In genomic region chr19:58229255-58229639, GRCh38 we compare ENCODE assay signal across 3 cellular contexts.
TF ChIP-seq lines count a peak whose summit lies in the region.

No MANE protein-coding gene starts in this region.

TF ChIP-seq in SK-N-SH, 30 proteins besides CTCF, POLR2A, EP300 and RAD21 (continues in another document):
- TF ChIP-seq RXRA (IDR thresholded peaks at IDR 0.05; ENCODE audit: borderline replicate concordance, low read depth), result no peak
- no peak for TF ChIP-seq REST (IDR thresholded peaks at IDR 0.05; ENCODE audit: low read depth, low read length)
- no peak for TF ChIP-seq ELF1 (IDR thresholded peaks at IDR 0.05)
- no peak for TF ChIP-seq CHD2 (IDR thresholded peaks at IDR 0.05; ENCODE audit: low read length, partially characterized antibody)
- no peak for TF ChIP-seq USF1 (IDR thresholded peaks at IDR 0.05; ENCODE audit: borderline replicate concordance, low read depth)
- TF ChIP-seq RFX5 (IDR thresholded peaks at IDR 0.05; ENCODE audit: low read length), result no peak
- TF ChIP-seq GABPA (IDR thresholded peaks at IDR 0.05; ENCODE audit: low read depth), result no peak
- no peak for TF ChIP-seq NFIC (IDR thresholded peaks at IDR 0.05; ENCODE audit: borderline replicate concordance)
- no peak for TF ChIP-seq MEF2A (IDR thresholded peaks at IDR 0.05; ENCODE audit: borderline replicate concordance, low read depth)
- TF ChIP-seq ZBTB33 (IDR thresholded peaks at IDR 0.05; ENCODE audit: borderline replicate concordance, low read depth), result no peak
- TF ChIP-seq MAX (IDR thresholded peaks at IDR 0.05; ENCODE audit: low read depth), result no peak
- no peak for TF ChIP-seq POLR2AphosphoS5 (IDR thresholded peaks at IDR 0.05; ENCODE audit: low read depth, low read length)
- TF ChIP-seq SMC3 (IDR thresholded peaks at IDR 0.05; ENCODE audit: low read depth, low read length), result no peak
- no peak for TF ChIP-seq JUND (IDR thresholded peaks at IDR 0.05)
- TF ChIP-seq TAF1 (IDR thresholded peaks at IDR 0.05; ENCODE audit: borderline replicate concordance, low read depth, low read length), result no peak

TF ChIP-seq in SK-N-SH treated with all-trans-retinoic acid at 6 μM for 48 hours, 23 proteins besides CTCF, POLR2A, EP300 and RAD21:
- TF ChIP-seq CREB5 (CRISPR knock-in tag; IDR thresholded peaks at IDR 0.05; ENCODE audit: low read depth) (no peak), ZC3H10 (CRISPR knock-in tag; IDR thresholded peaks at IDR 0.05) (no peak), CSDC2 (CRISPR knock-in tag; IDR thresholded peaks at IDR 0.05) (no peak), CSRNP3 (CRISPR knock-in tag; IDR thresholded peaks at IDR 0.05) (no peak), ISL1 (CRISPR knock-in tag; IDR thresholded peaks at IDR 0.05) (no peak), ZNF8 (CRISPR knock-in tag; IDR thresholded peaks at IDR 0.05) (no peak), BACH2 (CRISPR knock-in tag; IDR thresholded peaks at IDR 0.05; ENCODE audit: borderline replicate concordance) (no peak), PATZ1 (CRISPR knock-in tag; IDR thresholded peaks at IDR 0.05; ENCODE audit: borderline replicate concordance) (no peak), ESRRG (CRISPR knock-in tag; IDR thresholded peaks at IDR 0.05) (no peak), ZFP30 (CRISPR knock-in tag; IDR thresholded peaks at IDR 0.05) (no peak), ZNF70 (CRISPR knock-in tag; IDR thresholded peaks at IDR 0.05) (no peak), OSR1 (CRISPR knock-in tag; IDR thresholded peaks at IDR 0.05) (no peak)

TF ChIP-seq in HepG2, 621 proteins besides CTCF, POLR2A, EP300 and RAD21:
- TF ChIP-seq NR2F6 (IDR thresholded peaks at IDR 0.05) (no peak), NR2F6 (CRISPR knock-in tag; IDR thresholded peaks at IDR 0.05) (0 out of 2 replicates have a peak, but pooled peaks have one; percentile 14), TEF (CRISPR knock-in tag; IDR thresholded peaks at IDR 0.05) (no peak), MED13 (CRISPR knock-in tag; IDR thresholded peaks at IDR 0.05) (no peak), ZNF234 (CRISPR knock-in tag; conservative IDR thresholded peaks at IDR 0.05) (no peak), USF2 (IDR thresholded peaks at IDR 0.05; ENCODE audit: low read depth, low read length) (no peak), USF2 (CRISPR knock-in tag; IDR thresholded peaks at IDR 0.05; ENCODE audit: borderline replicate concordance) (no peak), ZNF280B (CRISPR knock-in tag; IDR thresholded peaks at IDR 0.05; ENCODE audit: borderline replicate concordance) (no peak), ZNF296 (CRISPR knock-in tag; conservative IDR thresholded peaks at IDR 0.05) (no peak), PAF1 (CRISPR knock-in tag; IDR thresholded peaks at IDR 0.05) (no peak), ZBTB7B (CRISPR knock-in tag; IDR thresholded peaks at IDR 0.05) (no peak), NFE2 (CRISPR knock-in tag; IDR thresholded peaks at IDR 0.05) (no peak), MXD4 (CRISPR knock-in tag; IDR thresholded peaks at IDR 0.05) (no peak), SCMH1 (CRISPR knock-in tag; IDR thresholded peaks at IDR 0.05; ENCODE audit: borderline replicate concordance) (no peak), KLF12 (CRISPR knock-in tag; IDR thresholded peaks at IDR 0.05; ENCODE audit: borderline replicate concordance) (0 out of 2 replicates have a peak, but pooled peaks have one; percentile 8), MTF1 (CRISPR knock-in tag; IDR thresholded peaks at IDR 0.05) (no peak), NCOR1 (IDR thresholded peaks at IDR 0.05; ENCODE audit: borderline replicate concordance, low read length) (no peak), ZNF318 (CRISPR knock-in tag; IDR thresholded peaks at IDR 0.05) (no peak), RBM39 (IDR thresholded peaks at IDR 0.05; ENCODE audit: low read depth, low read length, poor library complexity, severe bottlenecking) (no peak), ARID5B (CRISPR knock-in tag; IDR thresholded peaks at IDR 0.05) (no peak), MED8 (CRISPR knock-in tag; IDR thresholded peaks at IDR 0.05; ENCODE audit: insufficient replicate concordance) (no peak), ZNF746 (CRISPR knock-in tag; IDR thresholded peaks at IDR 0.05) (no peak), CEBPG (CRISPR knock-in tag; IDR thresholded peaks at IDR 0.05) (no peak), TFAP4 (IDR thresholded peaks at IDR 0.05; ENCODE audit: borderline replicate concordance, low read depth) (no peak), ZNF790 (CRISPR knock-in tag; IDR thresholded peaks at IDR 0.05; ENCODE audit: borderline replicate concordance) (no peak), PHF21A (CRISPR knock-in tag; IDR thresholded peaks at IDR 0.05) (no peak), ATAD3A (CRISPR knock-in tag; IDR thresholded peaks at IDR 0.05) (no peak), ZMYM2 (CRISPR knock-in tag; IDR thresholded peaks at IDR 0.05) (no peak), ARID2 (CRISPR knock-in tag; IDR thresholded peaks at IDR 0.05; ENCODE audit: borderline replicate concordance) (0 out of 2 replicates have a peak, but pooled peaks have one; percentile 24), ZNF564 (CRISPR knock-in tag; IDR thresholded peaks at IDR 0.05) (0 out of 2 replicates have a peak, but pooled peaks have one; percentile 37), MLLT10 (CRISPR knock-in tag; IDR thresholded peaks at IDR 0.05) (no peak), SMAD9 (CRISPR knock-in tag; IDR thresholded peaks at IDR 0.05) (no peak), HOXA9 (CRISPR knock-in tag; IDR thresholded peaks at IDR 0.05; ENCODE audit: borderline replicate concordance) (no peak)
